ENCODE assay signal across 28 cellular contexts in genomic region chr15:40877691-40878090, GRCh38. TPM values are rescaled to one million over a fixed set of nuclear protein-coding genes. Genes with fewer than 3 reads are reported as not detected.
"Had no signal": no experiment of that assay in that cellular context is flagged by ENCODE, and none has a peak within 500 bp of the region (broad histone marks: within the 10 kb centered on the region; RNA-seq: fewer than 3 reads in every experiment).

No MANE protein-coding gene starts in this region.

- H3K9me3 ChIP-seq: Peyer's patch, SJCRH30, SK-N-SH had no signal

- H3K9ac ChIP-seq: SK-N-SH had no signal

- H3K27ac ChIP-seq: Peyer's patch, SJCRH30, VCaP had no signal

- H3K4me1 ChIP-seq: SJCRH30 had no signal

- ATAC-seq: activated T-cell treated with anti-CD3 and anti-CD28 coated beads, Interleukin-2, amount 50 U/mL, for 72 hours had no signal

- H3K36me3 ChIP-seq: Peyer's patch, SJCRH30 had no signal

- DNase-seq: activated CD4-positive, alpha-beta memory T cell treated with anti-CD3 and anti-CD28 coated beads, Interleukin-2, amount 10 ng/mL, durations not matched to agents 7 days and 5 days; activated CD4-positive, alpha-beta T cell treated with anti-CD3 and anti-CD28 coated beads, Interleukin-2, amount 50 U/mL, for 1 hour; activated CD4-positive, CD25-positive, alpha-beta regulatory T cell; activated CD8-positive, alpha-beta memory T cell treated with anti-CD3 and anti-CD28 coated beads, Interleukin-2, amount 50 U/mL, for 4 hours; activated gamma-delta T cell treated with Interleukin-2 at 50 U/mL for 16 hours; activated naive CD4-positive, alpha-beta T cell treated with anti-CD3 and anti-CD28 coated beads, Interleukin-2, amount 10 ng/mL, durations not matched to agents 7 days and 5 days; activated naive CD8-positive, alpha-beta T cell treated with anti-CD3 and anti-CD28 coated beads for 36 hours; activated T-cell treated with anti-CD3 and anti-CD28 coated beads, Interleukin-2, amount 50 U/mL, for 72 hours; KG1; NCI-H1092 treated with DMSO at 0.1 percent for 48 hours; NCI-H1436; NCI-H187; NCI-H2081; NCI-H510A treated with DMSO at 0.1 percent for 48 hours; NCI-H69; NK-92 treated with Interleukin-12 subunit alpha and Interleukin-12 subunit beta, amount 100 ng/mL, for 24 hours; OCI-M1; Peyer's patch; Right ventricle myocardium superior; SJCRH30; SK-N-SH; T-helper 1 cell had no signal

- H3K4me2 ChIP-seq: SK-N-SH had no signal

- H3K4me3 ChIP-seq: Peyer's patch, SJCRH30 had no signal

- H3K27me3 ChIP-seq: Peyer's patch, SJCRH30 had no signal

RNA-seq across cellular contexts. Expression of gene RHOV, which starts 3.7 kb away (rescaled TPM):
- total RNA-seq: activated CD4-positive, alpha-beta memory T cell treated with anti-CD3 and anti-CD28 coated beads, Interleukin-2, amount 10 ng/mL, durations not matched to agents 7 days and 5 days; LHCN-M2; Right ventricle myocardium superior had no signal

RNA-seq across cellular contexts. Expression of gene SPINT1, which starts 33.8 kb away (rescaled TPM):
- total RNA-seq: LHCN-M2, SJCRH30 had no signal

RNA-seq across cellular contexts. Expression of gene PPP1R14D, which starts 49.2 kb away (rescaled TPM):
- total RNA-seq: activated CD4-positive, alpha-beta memory T cell treated with anti-CD3 and anti-CD28 coated beads, Interleukin-2, amount 10 ng/mL, durations not matched to agents 7 days and 5 days; activated naive CD8-positive, alpha-beta T cell treated with anti-CD3 and anti-CD28 coated beads for 36 hours; activated T-cell treated with anti-CD3 and anti-CD28 coated beads, Interleukin-2, amount 50 U/mL, for 72 hours; activated T-helper 2 cell treated with anti-CD3 and anti-CD28 coated beads, Interferon-gamma antibody, Interleukin-2, Interleukin-4, amounts not matched to agents 10 μg/mL and 5 μg/mL and 100 μg/mL, durations not matched to agents 14 hours and 24 hours and 36 hours; aorta; LHCN-M2; M059J; Right ventricle myocardium superior; SJCRH30; T-helper 2 cell treated with Interferon-gamma antibody and Interleukin-4, amounts not matched to agents 100 ng/mL and 5 ng/mL, for 36 hours had no signal
- polyA plus RNA-seq: SK-N-SH had no signal

RNA-seq across cellular contexts. Expression of gene DLL4, which starts 51.4 kb away (rescaled TPM):
- total RNA-seq: activated CD4-positive, alpha-beta memory T cell treated with anti-CD3 and anti-CD28 coated beads, Interleukin-2, amount 10 ng/mL, durations not matched to agents 7 days and 5 days; activated naive CD8-positive, alpha-beta T cell treated with anti-CD3 and anti-CD28 coated beads for 36 hours; T-helper 2 cell treated with Interferon-gamma antibody and Interleukin-4, amounts not matched to agents 100 ng/mL and 5 ng/mL, for 36 hours had no signal
